1 cellular context compared by ENCODE assay signal in the genomic region with DNA sequence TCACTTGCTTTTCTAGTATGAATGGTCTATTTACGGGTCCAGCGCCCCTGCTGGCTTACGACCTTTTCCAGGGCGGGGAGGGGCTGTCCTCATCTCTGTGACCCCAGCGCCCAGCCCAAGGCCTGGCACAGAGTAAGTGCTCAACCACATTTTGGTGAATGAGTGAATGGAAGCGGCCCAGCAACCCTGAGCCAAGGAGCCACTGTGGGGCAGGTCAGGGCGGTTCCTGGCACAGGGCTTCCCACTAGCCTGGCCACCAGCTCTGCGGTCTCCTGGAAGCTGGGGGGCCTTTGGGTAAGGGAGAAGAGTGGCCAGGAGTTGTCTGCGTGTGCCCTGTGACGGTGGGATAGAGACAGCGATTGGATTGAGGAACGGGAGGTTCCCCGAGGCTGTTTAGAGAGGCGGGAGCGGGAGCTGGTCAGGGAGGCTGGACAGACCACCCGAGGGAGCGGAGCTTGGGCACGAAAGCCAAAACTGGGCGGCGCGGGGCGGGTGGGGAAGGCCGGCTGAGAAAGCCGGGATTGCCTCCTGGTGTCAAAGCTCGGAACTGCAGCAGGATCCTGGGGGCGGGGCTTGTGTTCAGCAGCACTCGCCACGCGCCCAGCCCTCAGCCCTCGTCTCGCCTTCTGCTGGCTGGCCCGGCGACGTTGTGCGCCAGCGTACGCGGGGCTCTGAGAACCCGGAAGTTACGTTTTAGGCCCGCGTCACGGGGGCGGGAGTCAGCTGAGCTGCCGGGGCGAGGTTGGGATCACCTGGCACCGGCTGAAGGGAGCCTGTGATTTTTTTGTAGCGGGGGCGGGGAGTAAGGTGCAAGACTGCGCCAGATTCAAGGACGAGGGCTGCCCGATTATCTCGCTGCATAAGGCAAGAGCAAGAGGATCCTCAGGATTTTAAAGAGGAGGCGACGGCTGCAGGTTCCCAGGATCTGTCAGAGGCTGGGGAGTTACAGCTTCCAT.
TF ChIP-seq lines count a peak whose summit lies in the region.

A gene with protein sequence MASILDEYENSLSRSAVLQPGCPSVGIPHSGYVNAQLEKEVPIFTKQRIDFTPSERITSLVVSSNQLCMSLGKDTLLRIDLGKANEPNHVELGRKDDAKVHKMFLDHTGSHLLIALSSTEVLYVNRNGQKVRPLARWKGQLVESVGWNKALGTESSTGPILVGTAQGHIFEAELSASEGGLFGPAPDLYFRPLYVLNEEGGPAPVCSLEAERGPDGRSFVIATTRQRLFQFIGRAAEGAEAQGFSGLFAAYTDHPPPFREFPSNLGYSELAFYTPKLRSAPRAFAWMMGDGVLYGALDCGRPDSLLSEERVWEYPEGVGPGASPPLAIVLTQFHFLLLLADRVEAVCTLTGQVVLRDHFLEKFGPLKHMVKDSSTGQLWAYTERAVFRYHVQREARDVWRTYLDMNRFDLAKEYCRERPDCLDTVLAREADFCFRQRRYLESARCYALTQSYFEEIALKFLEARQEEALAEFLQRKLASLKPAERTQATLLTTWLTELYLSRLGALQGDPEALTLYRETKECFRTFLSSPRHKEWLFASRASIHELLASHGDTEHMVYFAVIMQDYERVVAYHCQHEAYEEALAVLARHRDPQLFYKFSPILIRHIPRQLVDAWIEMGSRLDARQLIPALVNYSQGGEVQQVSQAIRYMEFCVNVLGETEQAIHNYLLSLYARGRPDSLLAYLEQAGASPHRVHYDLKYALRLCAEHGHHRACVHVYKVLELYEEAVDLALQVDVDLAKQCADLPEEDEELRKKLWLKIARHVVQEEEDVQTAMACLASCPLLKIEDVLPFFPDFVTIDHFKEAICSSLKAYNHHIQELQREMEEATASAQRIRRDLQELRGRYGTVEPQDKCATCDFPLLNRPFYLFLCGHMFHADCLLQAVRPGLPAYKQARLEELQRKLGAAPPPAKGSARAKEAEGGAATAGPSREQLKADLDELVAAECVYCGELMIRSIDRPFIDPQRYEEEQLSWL (plus strand): TSS at position 718 of the 956 bp plus-strand sequence. CDS start 319 bp downstream, outside the sequence.

TF ChIP-seq in K562, 482 proteins besides CTCF, POLR2A, EP300 and RAD21 (continued from another document and continues in another):
- TF ChIP-seq, protein P1, sequence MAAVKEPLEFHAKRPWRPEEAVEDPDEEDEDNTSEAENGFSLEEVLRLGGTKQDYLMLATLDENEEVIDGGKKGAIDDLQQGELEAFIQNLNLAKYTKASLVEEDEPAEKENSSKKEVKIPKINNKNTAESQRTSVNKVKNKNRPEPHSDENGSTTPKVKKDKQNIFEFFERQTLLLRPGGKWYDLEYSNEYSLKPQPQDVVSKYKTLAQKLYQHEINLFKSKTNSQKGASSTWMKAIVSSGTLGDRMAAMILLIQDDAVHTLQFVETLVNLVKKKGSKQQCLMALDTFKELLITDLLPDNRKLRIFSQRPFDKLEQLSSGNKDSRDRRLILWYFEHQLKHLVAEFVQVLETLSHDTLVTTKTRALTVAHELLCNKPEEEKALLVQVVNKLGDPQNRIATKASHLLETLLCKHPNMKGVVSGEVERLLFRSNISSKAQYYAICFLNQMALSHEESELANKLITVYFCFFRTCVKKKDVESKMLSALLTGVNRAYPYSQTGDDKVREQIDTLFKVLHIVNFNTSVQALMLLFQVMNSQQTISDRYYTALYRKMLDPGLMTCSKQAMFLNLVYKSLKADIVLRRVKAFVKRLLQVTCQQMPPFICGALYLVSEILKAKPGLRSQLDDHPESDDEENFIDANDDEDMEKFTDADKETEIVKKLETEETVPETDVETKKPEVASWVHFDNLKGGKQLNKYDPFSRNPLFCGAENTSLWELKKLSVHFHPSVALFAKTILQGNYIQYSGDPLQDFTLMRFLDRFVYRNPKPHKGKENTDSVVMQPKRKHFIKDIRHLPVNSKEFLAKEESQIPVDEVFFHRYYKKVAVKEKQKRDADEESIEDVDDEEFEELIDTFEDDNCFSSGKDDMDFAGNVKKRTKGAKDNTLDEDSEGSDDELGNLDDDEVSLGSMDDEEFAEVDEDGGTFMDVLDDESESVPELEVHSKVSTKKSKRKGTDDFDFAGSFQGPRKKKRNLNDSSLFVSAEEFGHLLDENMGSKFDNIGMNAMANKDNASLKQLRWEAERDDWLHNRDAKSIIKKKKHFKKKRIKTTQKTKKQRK (IDR thresholded peaks at IDR 0.05; ENCODE audit: borderline replicate concordance, low read depth, low read length), result no peak
- peak; percentile 66; the same call in 1 of the 2 replicates for TF ChIP-seq KLF13 (tag; IDR thresholded peaks at IDR 0.05; ENCODE audit: borderline replicate concordance, low read depth)
- no peak for TF ChIP-seq ZNF436 (CRISPR knock-in tag; IDR thresholded peaks at IDR 0.05)
- no peak for TF ChIP-seq ZNF121 (CRISPR knock-in tag; conservative IDR thresholded peaks at IDR 0.05)
- no peak for TF ChIP-seq NR3C1 (CRISPR knock-in tag; IDR thresholded peaks at IDR 0.05)
- no peak for TF ChIP-seq ZNF174 (CRISPR knock-in tag; IDR thresholded peaks at IDR 0.05)
- peak; percentile 34 for TF ChIP-seq BHLHE40 (IDR thresholded peaks at IDR 0.05; ENCODE audit: low read length)
- TF ChIP-seq ETV1 (tag; conservative IDR thresholded peaks at IDR 0.05; ENCODE audit: low read depth), result 0 out of 2 replicates have a peak, but pooled peaks have one; percentile 27
- TF ChIP-seq CHCHD3 (CRISPR knock-in tag; IDR thresholded peaks at IDR 0.05), result no peak
- TF ChIP-seq JUN (IDR thresholded peaks at IDR 0.05; ENCODE audit: borderline replicate concordance, low read depth, low read length), result peak; percentile 77
- no peak for TF ChIP-seq JUN (CRISPR knock-in tag; IDR thresholded peaks at IDR 0.05; ENCODE audit: borderline replicate concordance)
- TF ChIP-seq KDM5B (IDR thresholded peaks at IDR 0.05; ENCODE audit: insufficient replicate concordance, low read depth, low read length), result no peak
- TF ChIP-seq ZFX (CRISPR knock-in tag; IDR thresholded peaks at IDR 0.05), result no peak
- no peak for TF ChIP-seq NFYB (IDR thresholded peaks at IDR 0.05; ENCODE audit: extremely low read depth, insufficient read length)
- TF ChIP-seq JUNB (CRISPR knock-in tag; conservative IDR thresholded peaks at IDR 0.05), result no peak
- peak; percentile 85 for TF ChIP-seq SP1 (CRISPR knock-in tag; IDR thresholded peaks at IDR 0.05)
- TF ChIP-seq, protein P2, sequence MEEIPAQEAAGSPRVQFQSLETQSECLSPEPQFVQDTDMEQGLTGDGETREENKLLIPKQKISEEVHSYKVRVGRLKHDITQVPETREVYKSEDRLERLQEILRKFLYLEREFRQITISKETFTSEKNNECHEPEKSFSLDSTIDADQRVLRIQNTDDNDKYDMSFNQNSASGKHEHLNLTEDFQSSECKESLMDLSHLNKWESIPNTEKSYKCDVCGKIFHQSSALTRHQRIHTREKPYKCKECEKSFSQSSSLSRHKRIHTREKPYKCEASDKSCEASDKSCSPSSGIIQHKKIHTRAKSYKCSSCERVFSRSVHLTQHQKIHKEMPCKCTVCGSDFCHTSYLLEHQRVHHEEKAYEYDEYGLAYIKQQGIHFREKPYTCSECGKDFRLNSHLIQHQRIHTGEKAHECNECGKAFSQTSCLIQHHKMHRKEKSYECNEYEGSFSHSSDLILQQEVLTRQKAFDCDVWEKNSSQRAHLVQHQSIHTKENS (CRISPR knock-in tag; IDR thresholded peaks at IDR 0.05), result no peak
- TF ChIP-seq ZKSCAN3 (CRISPR knock-in tag; IDR thresholded peaks at IDR 0.05), result no peak
- TF ChIP-seq ZNF75A (CRISPR knock-in tag; IDR thresholded peaks at IDR 0.05), result no peak
- peak; percentile 80 for TF ChIP-seq POLR2G (IDR thresholded peaks at IDR 0.05; ENCODE audit: low read depth, low read length)
- TF ChIP-seq ATF1 (CRISPR knock-in tag; IDR thresholded peaks at IDR 0.05), result peak; percentile 74
- TF ChIP-seq ATF1 (tag; IDR thresholded peaks at IDR 0.05), result peak; percentile 96
- TF ChIP-seq ASH1L (IDR thresholded peaks at IDR 0.05; ENCODE audit: borderline replicate concordance, low read depth, partially characterized antibody), result no peak
- no peak for TF ChIP-seq GABPB2 (CRISPR knock-in tag; conservative IDR thresholded peaks at IDR 0.05)
- TF ChIP-seq IRF2 (CRISPR knock-in tag; IDR thresholded peaks at IDR 0.05), result no peak
- TF ChIP-seq, protein P3, sequence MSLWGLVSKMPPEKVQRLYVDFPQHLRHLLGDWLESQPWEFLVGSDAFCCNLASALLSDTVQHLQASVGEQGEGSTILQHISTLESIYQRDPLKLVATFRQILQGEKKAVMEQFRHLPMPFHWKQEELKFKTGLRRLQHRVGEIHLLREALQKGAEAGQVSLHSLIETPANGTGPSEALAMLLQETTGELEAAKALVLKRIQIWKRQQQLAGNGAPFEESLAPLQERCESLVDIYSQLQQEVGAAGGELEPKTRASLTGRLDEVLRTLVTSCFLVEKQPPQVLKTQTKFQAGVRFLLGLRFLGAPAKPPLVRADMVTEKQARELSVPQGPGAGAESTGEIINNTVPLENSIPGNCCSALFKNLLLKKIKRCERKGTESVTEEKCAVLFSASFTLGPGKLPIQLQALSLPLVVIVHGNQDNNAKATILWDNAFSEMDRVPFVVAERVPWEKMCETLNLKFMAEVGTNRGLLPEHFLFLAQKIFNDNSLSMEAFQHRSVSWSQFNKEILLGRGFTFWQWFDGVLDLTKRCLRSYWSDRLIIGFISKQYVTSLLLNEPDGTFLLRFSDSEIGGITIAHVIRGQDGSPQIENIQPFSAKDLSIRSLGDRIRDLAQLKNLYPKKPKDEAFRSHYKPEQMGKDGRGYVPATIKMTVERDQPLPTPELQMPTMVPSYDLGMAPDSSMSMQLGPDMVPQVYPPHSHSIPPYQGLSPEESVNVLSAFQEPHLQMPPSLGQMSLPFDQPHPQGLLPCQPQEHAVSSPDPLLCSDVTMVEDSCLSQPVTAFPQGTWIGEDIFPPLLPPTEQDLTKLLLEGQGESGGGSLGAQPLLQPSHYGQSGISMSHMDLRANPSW (CRISPR knock-in tag; IDR thresholded peaks at IDR 0.05), result no peak
- no peak for TF ChIP-seq ZNF780A (CRISPR knock-in tag; IDR thresholded peaks at IDR 0.05)
- TF ChIP-seq ETV6 (IDR thresholded peaks at IDR 0.05; ENCODE audit: borderline replicate concordance in 1 of 2, low read depth in 2 of 2, low read length in 1 of 2), result no peak
- no peak for TF ChIP-seq ETV6 (CRISPR knock-in tag; IDR thresholded peaks at IDR 0.05; ENCODE audit: borderline replicate concordance)
- TF ChIP-seq, protein P4, sequence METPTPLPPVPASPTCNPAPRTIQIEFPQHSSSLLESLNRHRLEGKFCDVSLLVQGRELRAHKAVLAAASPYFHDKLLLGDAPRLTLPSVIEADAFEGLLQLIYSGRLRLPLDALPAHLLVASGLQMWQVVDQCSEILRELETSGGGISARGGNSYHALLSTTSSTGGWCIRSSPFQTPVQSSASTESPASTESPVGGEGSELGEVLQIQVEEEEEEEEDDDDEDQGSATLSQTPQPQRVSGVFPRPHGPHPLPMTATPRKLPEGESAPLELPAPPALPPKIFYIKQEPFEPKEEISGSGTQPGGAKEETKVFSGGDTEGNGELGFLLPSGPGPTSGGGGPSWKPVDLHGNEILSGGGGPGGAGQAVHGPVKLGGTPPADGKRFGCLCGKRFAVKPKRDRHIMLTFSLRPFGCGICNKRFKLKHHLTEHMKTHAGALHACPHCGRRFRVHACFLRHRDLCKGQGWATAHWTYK (CRISPR knock-in tag; IDR thresholded peaks at IDR 0.05), result no peak
- TF ChIP-seq BMI1 (IDR thresholded peaks at IDR 0.05; ENCODE audit: low read length), result no peak
- no peak for TF ChIP-seq ZNF707 (CRISPR knock-in tag; conservative IDR thresholded peaks at IDR 0.05)
- TF ChIP-seq, protein P5, sequence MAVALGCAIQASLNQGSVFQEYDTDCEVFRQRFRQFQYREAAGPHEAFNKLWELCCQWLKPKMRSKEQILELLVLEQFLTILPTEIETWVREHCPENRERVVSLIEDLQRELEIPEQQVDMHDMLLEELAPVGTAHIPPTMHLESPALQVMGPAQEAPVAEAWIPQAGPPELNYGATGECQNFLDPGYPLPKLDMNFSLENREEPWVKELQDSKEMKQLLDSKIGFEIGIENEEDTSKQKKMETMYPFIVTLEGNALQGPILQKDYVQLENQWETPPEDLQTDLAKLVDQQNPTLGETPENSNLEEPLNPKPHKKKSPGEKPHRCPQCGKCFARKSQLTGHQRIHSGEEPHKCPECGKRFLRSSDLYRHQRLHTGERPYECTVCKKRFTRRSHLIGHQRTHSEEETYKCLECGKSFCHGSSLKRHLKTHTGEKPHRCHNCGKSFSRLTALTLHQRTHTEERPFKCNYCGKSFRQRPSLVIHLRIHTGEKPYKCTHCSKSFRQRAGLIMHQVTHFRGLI (CRISPR knock-in tag; IDR thresholded peaks at IDR 0.05), result no peak
- TF ChIP-seq RBM39 (optimal IDR thresholded peaks at IDR 0.05; ENCODE audit: low read depth, low read length), result no peak
- no peak for TF ChIP-seq ESRRB (CRISPR knock-in tag; IDR thresholded peaks at IDR 0.05; ENCODE audit: borderline replicate concordance)
- no peak for TF ChIP-seq PRPF4 (IDR thresholded peaks at IDR 0.05; ENCODE audit: insufficient read depth, low read depth, low read length, poor library complexity, severe bottlenecking)
- no peak for TF ChIP-seq ZNF41 (CRISPR knock-in tag; conservative IDR thresholded peaks at IDR 0.05)
- peak; percentile 82 for TF ChIP-seq EP400 (IDR thresholded peaks at IDR 0.05)
- TF ChIP-seq MTA3 (IDR thresholded peaks at IDR 0.05; ENCODE audit: borderline replicate concordance), result 0 out of 2 replicates have a peak, but pooled peaks have one; percentile 34
- TF ChIP-seq SIN3B (IDR thresholded peaks at IDR 0.05; ENCODE audit: low read depth), result peak; percentile 79
